7 cellular contexts compared by ENCODE assay signal in genomic region chr3:70876154-70876553, GRCh38.
"Had no signal": no experiment of that assay in that cellular context is flagged by ENCODE, and none has a peak within 500 bp of the region (broad histone marks: within the 10 kb centered on the region; RNA-seq: fewer than 3 reads in every experiment).

No MANE protein-coding gene starts in this region.

- DNase-seq: H9, HCEC 1CT, KG1 had no signal

- H3K4me3 ChIP-seq: GM23338 had no signal

- H3K4me2 ChIP-seq: GM23338 had no signal

- ATAC-seq: GM23338 had no signal

- FAIRE-seq: H1, H54, HTR-8/SVneo had no signal

- H3K4me3 Mint-ChIP-seq: GM23338, H9 had no signal

- H3K27ac Mint-ChIP-seq: GM23338, H9 had no signal
